8 cellular contexts compared by ENCODE assay signal in genomic region chr16:18983565-18984424, GRCh38. TPM values are rescaled to one million over a fixed set of nuclear protein-coding genes. Genes with fewer than 3 reads are reported as not detected.
DNase-seq lines count a peak whose midpoint lies in the region; ATAC-seq and TF ChIP-seq lines count a peak whose summit lies in the region.

Gene TMC7 (plus strand): TSS chr16:18983934. CDS start chr16:18984064, 130 bp downstream.

- H3K27me3 ChIP-seq in BLaER1 (peaks cover 20% of the 10 kb centered on the region), heart left ventricle (peaks cover 0 to 20% (median 0%) of the 10 kb centered on the region in 9 donors), ovary (no peaks in the 10 kb centered on the region)

- DNase-seq in HPDE6-E6E7 (ENCODE audit: extremely low spot score), result peak; percentile 90
- DNase-seq in NCI-H774 (lab: John Stamatoyannopoulos, UW), result peak; percentile 78
- DNase-seq in amniotic epithelial cell (ENCODE audit: low read depth), result peak; percentile 55
- DNase-seq in heart left ventricle, result peak; percentile 83 to 87 (median 85)
- DNase-seq in ovary, result peak; percentile 10 to 45 (median 28)
- no peak for DNase-seq in T-helper 9 cell
- DNase-seq in stimulated activated naive CD4-positive, alpha-beta T cell (lab: John Stamatoyannopoulos, UW), result no peak

- TF ChIP-seq POLR2A in heart left ventricle (IDR thresholded peaks at IDR 0.05) (peak in 1 of 2 donors; percentile 36), ovary (IDR thresholded peaks at IDR 0.05) (no peak)

- H3K4me2 ChIP-seq in BLaER1, result peak within 1 kb of the TSS; percentile 59

- H3K9ac ChIP-seq in BLaER1, result 0 out of 2 replicates have a peak within 1 kb of the TSS, but pooled peaks have one; percentile 45

- peak within 1 kb of the TSS; percentile 65 for H3K4me3 ChIP-seq in BLaER1
- peak within 1 kb of the TSS; percentile 54 to 85 (median 66) for H3K4me3 ChIP-seq in heart left ventricle
- H3K4me3 ChIP-seq in ovary, result peak within 1 kb of the TSS; percentile 41

- ATAC-seq in heart left ventricle, result peak; percentile 78 to 99 (median 98)

- WGBS in heart left ventricle, 4 donors, result 7 to 10% (median 8%) methylated on average over 44 to 64 of the region's 64 CpGs
- WGBS in ovary, 3 donors, result 5 to 8% (median 6%) methylated on average over 45 to 64 of the region's 64 CpGs

- H3K27ac ChIP-seq in BLaER1, result no peak within 1 kb of the TSS
- H3K27ac ChIP-seq in heart left ventricle, result peak within 1 kb of the TSS; percentile 10 to 87 (median 76)
- H3K27ac ChIP-seq in ovary, result no peak within 1 kb of the TSS

- H3K4me1 ChIP-seq in BLaER1 (no peaks in the 10 kb centered on the region), heart left ventricle (peaks cover 0 to 16% (median 3%) of the 10 kb centered on the region in 12 donors), ovary (ENCODE audit: insufficient read depth) (no peaks in the 10 kb centered on the region)

- intact Hi-C loops in heart left ventricle (cut with DNase I) (loop anchor here (2.0 to 10.0 kb wide), 7 partner anchors 79 to 521 kb away; partner anchors contain the start of gene COQ7 (in 2 of the 10)), ovary (cut with DNase I) (no loop called here)

- TF ChIP-seq CTCF in heart left ventricle (IDR thresholded peaks at IDR 0.05) (peak; percentile 53 to 91 (median 78)), ovary (IDR thresholded peaks at IDR 0.05) (no peak)

- H3K36me3 ChIP-seq in BLaER1, result no peaks in the 10 kb centered on the region
- no peaks in the 10 kb centered on the region for H3K36me3 ChIP-seq in heart left ventricle
- no peaks in the 10 kb centered on the region for H3K36me3 ChIP-seq in ovary

- TF ChIP-seq EP300 in ovary (IDR thresholded peaks at IDR 0.05), result no peak

- H3K9me3 ChIP-seq in BLaER1 (no peaks in the 10 kb centered on the region), heart left ventricle (no peaks in the 10 kb centered on the region), ovary (no peaks in the 10 kb centered on the region)

- no peaks in the 10 kb centered on the region for H4K20me1 ChIP-seq in BLaER1

RNA-seq across cellular contexts. Expression of gene TMC7, which starts in this region (rescaled TPM):
- total RNA-seq in heart left ventricle, result 1 to 10 TPM in 4 of 9 donors, under 1 TPM in 5; 0.69 to 2.3 (median 0.96) TPM
- polyA plus RNA-seq in heart left ventricle, result 1 to 10 TPM in 1 of 2 donors, under 1 TPM in 1; 0.84 to 1.1 TPM
- total RNA-seq in ovary, result under 1 TPM in 6 of 7 donors, not detected in 1; 0.15 to 0.55 (median 0.31) TPM
- polyA plus RNA-seq in ovary, result 1 to 10 TPM in 1 of 2 donors, under 1 TPM in 1; 0.38 to 1.1 TPM

Comparison
In these comparisons a context has a peak if more than half of its experiments do, and no peak if none do; other contexts are left out.
1. H3K27ac ChIP-seq: peak in heart left ventricle (12 of 12); none in BLaER1 (single experiment) and ovary (0 of 2).
2. DNase-seq: peak in HPDE6-E6E7 (single experiment), NCI-H774 (single experiment), amniotic epithelial cell (single experiment), heart left ventricle (5 of 5) and ovary (5 of 5); none in T-helper 9 cell (single experiment) and stimulated activated naive CD4-positive, alpha-beta T cell (0 of 6).
3. CTCF ChIP-seq: peak in heart left ventricle (12 of 12); none in ovary (0 of 3).
4. intact Hi-C loops: an anchor here in heart left ventricle (2.0 to 10.0 kb wide); none called in ovary.
5. Peak in every context shown above with its lines, with median percentiles within 50 percentile points of each other: H3K4me3 ChIP-seq.